ENCODE assay signal across 22 cellular contexts in the genomic region with DNA sequence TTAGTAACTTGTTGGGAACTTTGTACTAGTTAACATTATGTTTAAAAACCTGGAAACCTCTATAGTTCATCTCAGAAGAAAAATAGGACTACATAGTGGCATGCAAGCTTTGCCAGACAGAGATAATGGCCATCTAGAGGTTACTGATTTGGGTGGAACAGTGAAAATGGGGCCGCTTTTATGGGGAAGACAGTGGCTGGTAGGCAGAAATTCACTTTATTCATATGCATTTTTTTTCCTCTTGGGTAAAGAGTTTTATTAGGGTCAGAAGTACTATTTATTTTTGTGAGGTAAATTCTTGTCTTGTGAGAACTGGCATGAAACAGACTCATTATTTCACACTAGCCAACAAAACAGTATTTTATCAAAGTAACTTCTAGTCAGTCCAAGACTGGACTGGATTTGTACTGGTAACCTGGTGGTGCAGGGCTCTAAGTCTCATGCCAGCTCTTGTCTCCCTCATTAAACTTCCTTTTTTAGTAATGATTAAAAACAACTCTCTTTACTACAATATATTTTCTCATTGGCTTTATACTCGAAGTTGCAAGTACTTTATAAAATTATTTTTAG.
DNase-seq lines count a peak whose midpoint lies in the region; TF ChIP-seq lines count a peak whose summit lies in the region.
"Had no signal": no experiment of that assay in that cellular context is flagged by ENCODE, and none has a peak within 500 bp of the region (broad histone marks: within the 10 kb centered on the region; RNA-seq: fewer than 3 reads in every experiment).

No MANE protein-coding gene starts in this region.

- H3K4me1 Mint-ChIP-seq in nephron progenitor cell, result peaks cover 66% of the 10 kb centered on the region
- H3K4me1 Mint-ChIP-seq in activated naive CD8-positive, alpha-beta T cell treated with anti-CD3 and anti-CD28 coated beads for 36 hours, result peaks cover 2% of the 10 kb centered on the region
- H3K4me1 Mint-ChIP-seq: activated CD4-positive, alpha-beta T cell treated with anti-CD3 and anti-CD28 coated beads, Interleukin-2, amount 10 ng/mL, durations not matched to agents 7 days and 5 days; CD8-positive, alpha-beta memory T cell; central memory CD8-positive, alpha-beta T cell; immature natural killer cell had no signal

- no peak overlapping the region for H3K4me3 Mint-ChIP-seq in nephron progenitor cell
- no peak overlapping the region for H3K4me3 Mint-ChIP-seq in activated naive CD8-positive, alpha-beta T cell treated with anti-CD3 and anti-CD28 coated beads for 36 hours
- H3K4me3 Mint-ChIP-seq: activated CD4-positive, alpha-beta T cell treated with anti-CD3 and anti-CD28 coated beads, Interleukin-2, amount 10 ng/mL, durations not matched to agents 7 days and 5 days; CD8-positive, alpha-beta memory T cell; central memory CD8-positive, alpha-beta T cell; immature natural killer cell; natural killer cell had no signal

- H3K9me3 ChIP-seq in Loucy (ENCODE audit: insufficient read depth, low read depth, low read length) (no peaks in the 10 kb centered on the region), esophagus muscularis mucosa (no peaks in the 10 kb centered on the region), HAP-1 (no peaks in the 10 kb centered on the region)

- H3K79me2 ChIP-seq in Loucy (ENCODE audit: insufficient read depth, low read length), result no peaks in the 10 kb centered on the region

- peaks cover 88% of the 10 kb centered on the region for H3K4me1 ChIP-seq in Loucy (ENCODE audit: insufficient read depth, low read length, poor library complexity, severe bottlenecking)
- peaks cover 3 to 51% (median 48%) of the 10 kb centered on the region in 4 donors for H3K4me1 ChIP-seq in esophagus muscularis mucosa
- no peaks in the 10 kb centered on the region for H3K4me1 ChIP-seq in urinary bladder (ENCODE audit: insufficient read depth)
- peaks cover 16% of the 10 kb centered on the region for H3K4me1 ChIP-seq in HAP-1

- H3K9ac ChIP-seq in Loucy (ENCODE audit: low read depth, low read length, poor library complexity, severe bottlenecking), result peak overlapping the region; percentile 46

- no peak for TF ChIP-seq POLR2A in esophagus muscularis mucosa (IDR thresholded peaks at IDR 0.05; ENCODE audit: low read depth)

- H3K4me2 ChIP-seq in Loucy (ENCODE audit: low read depth, low read length, poor library complexity, severe bottlenecking), result peak overlapping the region; percentile 74

- H3K27ac ChIP-seq in esophagus muscularis mucosa (replicated peaks in 1 of 4) (peak overlapping the region; percentile 22 to 53 (median 50)), urinary bladder (ENCODE audit: low read depth) (peak overlapping the region; percentile 74)

- H3K36me3 ChIP-seq in Loucy (ENCODE audit: insufficient read depth, low read length), result no peaks in the 10 kb centered on the region
- H3K36me3 ChIP-seq in esophagus muscularis mucosa, result no peaks in the 10 kb centered on the region
- no peaks in the 10 kb centered on the region for H3K36me3 ChIP-seq in urinary bladder (ENCODE audit: insufficient read depth)
- H3K36me3 ChIP-seq in HAP-1 (replicated peaks), result no peaks in the 10 kb centered on the region

- in situ Hi-C loops in HAP-1 (cut with MboI; ENCODE audit: low sequenced_read_pairs), result no loop called here

- H3K4me3 ChIP-seq in Loucy (ENCODE audit: low read length, poor library complexity, severe bottlenecking) (peak overlapping the region; percentile 50), esophagus muscularis mucosa (no peak overlapping the region), urinary bladder (ENCODE audit: low read depth, low read length) (no peak overlapping the region), HAP-1 (no peak overlapping the region)
- H3K4me3 ChIP-seq: lung had no signal

- H3K36me3 Mint-ChIP-seq in nephron progenitor cell (ENCODE audit: low read depth), result no peaks in the 10 kb centered on the region
- no peaks in the 10 kb centered on the region for H3K36me3 Mint-ChIP-seq in activated naive CD8-positive, alpha-beta T cell treated with anti-CD3 and anti-CD28 coated beads for 36 hours
- H3K36me3 Mint-ChIP-seq: immature natural killer cell, natural killer cell had no signal

- H2AFZ ChIP-seq in Loucy (ENCODE audit: low read length), result no peak overlapping the region

- no peaks in the 10 kb centered on the region for H3K27me3 Mint-ChIP-seq in nephron progenitor cell (ENCODE audit: low read depth, poor library complexity)
- H3K27me3 Mint-ChIP-seq in activated naive CD8-positive, alpha-beta T cell treated with anti-CD3 and anti-CD28 coated beads for 36 hours, result no peaks in the 10 kb centered on the region
- H3K27me3 Mint-ChIP-seq: activated CD4-positive, alpha-beta T cell treated with anti-CD3 and anti-CD28 coated beads, Interleukin-2, amount 10 ng/mL, durations not matched to agents 7 days and 5 days; CD8-positive, alpha-beta memory T cell; central memory CD8-positive, alpha-beta T cell had no signal

- H3K9me3 Mint-ChIP-seq in nephron progenitor cell, result no peaks in the 10 kb centered on the region
- H3K9me3 Mint-ChIP-seq in activated naive CD8-positive, alpha-beta T cell treated with anti-CD3 and anti-CD28 coated beads for 36 hours, result no peaks in the 10 kb centered on the region
- H3K9me3 Mint-ChIP-seq: activated CD4-positive, alpha-beta T cell treated with anti-CD3 and anti-CD28 coated beads, Interleukin-2, amount 10 ng/mL, durations not matched to agents 7 days and 5 days; CD8-positive, alpha-beta memory T cell; central memory CD8-positive, alpha-beta T cell; immature natural killer cell; natural killer cell had no signal

- H3K9me2 ChIP-seq in Loucy (replicated peaks; ENCODE audit: low read depth, low read length), result no peaks in the 10 kb centered on the region

- WGBS in esophagus muscularis mucosa, result 66% methylated on average over 2 of the region's 2 CpGs
- 56% methylated on average over 2 of the region's 2 CpGs for WGBS in urinary bladder

- no peaks in the 10 kb centered on the region for H4K20me1 ChIP-seq in Loucy (ENCODE audit: insufficient read depth, low read length, poor library complexity, severe bottlenecking)

- intact Hi-C loops in esophagus muscularis mucosa (cut with DNase I), result no loop called here

- no peak for TF ChIP-seq CTCF in Loucy (conservative IDR thresholded peaks at IDR 0.05; ENCODE audit: low read length)
- no peak for TF ChIP-seq CTCF in esophagus muscularis mucosa (IDR thresholded peaks at IDR 0.05)
- TF ChIP-seq CTCF in nephron progenitor cell (IDR thresholded peaks at IDR 0.05), result no peak
- TF ChIP-seq CTCF in GM20000 (IDR thresholded peaks at IDR 0.05; ENCODE audit: extremely low read depth, missing control alignments), result no peak

- peaks cover 3% of the 10 kb centered on the region; the same call in 1 of the 2 replicates for H3F3A ChIP-seq in Loucy (ENCODE audit: low read depth)

- peak overlapping the region; percentile 97 for H3K27ac Mint-ChIP-seq in nephron progenitor cell
- no peak overlapping the region for H3K27ac Mint-ChIP-seq in activated naive CD8-positive, alpha-beta T cell treated with anti-CD3 and anti-CD28 coated beads for 36 hours
- H3K27ac Mint-ChIP-seq: activated CD4-positive, alpha-beta T cell treated with anti-CD3 and anti-CD28 coated beads, Interleukin-2, amount 10 ng/mL, durations not matched to agents 7 days and 5 days; immature natural killer cell; natural killer cell had no signal

- H3K27me3 ChIP-seq in Loucy (ENCODE audit: insufficient read depth, low read length, poor library complexity, severe bottlenecking), result no peaks in the 10 kb centered on the region
- no peaks in the 10 kb centered on the region for H3K27me3 ChIP-seq in esophagus muscularis mucosa
- peaks cover 7% of the 10 kb centered on the region; the same call in 1 of the 2 replicates for H3K27me3 ChIP-seq in HAP-1 (ENCODE audit: low read depth)

- no peak for TF ChIP-seq EP300 in esophagus muscularis mucosa (IDR thresholded peaks at IDR 0.05)

- DNase-seq in esophagus muscularis mucosa (ENCODE audit: extremely low spot score) (no peak), nephron progenitor cell (no peak), GM20000 (ENCODE audit: low spot score) (no peak), HAP-1 (ENCODE audit: low spot score in 2 of 2) (no peak)
- DNase-seq in activated naive CD8-positive, alpha-beta T cell treated with anti-CD3 and anti-CD28 coated beads for 36 hours, result no peak
- DNase-seq: activated CD4-positive, alpha-beta T cell treated with anti-CD3 and anti-CD28 coated beads, Interleukin-2, amount 10 ng/mL, durations not matched to agents 7 days and 5 days; activated CD8-positive, alpha-beta memory T cell treated with anti-CD3 and anti-CD28 coated beads, Interleukin-2, amount 50 U/mL, for 4 hours; activated effector memory CD4-positive, alpha-beta T cell treated with Interleukin-2 at 50 U/mL for 16 hours; CD8-positive, alpha-beta memory T cell; effector memory CD4-positive, alpha-beta T cell; head of caudate nucleus; immature natural killer cell; KBM-7; natural killer cell; NCI-H1048; NCI-H2081; posterior cingulate gyrus; stimulated activated CD4-positive, alpha-beta T cell treated with anti-CD3 and anti-CD28 coated beads, Interleukin-4, amount 100 ng/mL, for 24 hours had no signal
